8 cellular contexts compared by ENCODE assay signal in the genomic region with DNA sequence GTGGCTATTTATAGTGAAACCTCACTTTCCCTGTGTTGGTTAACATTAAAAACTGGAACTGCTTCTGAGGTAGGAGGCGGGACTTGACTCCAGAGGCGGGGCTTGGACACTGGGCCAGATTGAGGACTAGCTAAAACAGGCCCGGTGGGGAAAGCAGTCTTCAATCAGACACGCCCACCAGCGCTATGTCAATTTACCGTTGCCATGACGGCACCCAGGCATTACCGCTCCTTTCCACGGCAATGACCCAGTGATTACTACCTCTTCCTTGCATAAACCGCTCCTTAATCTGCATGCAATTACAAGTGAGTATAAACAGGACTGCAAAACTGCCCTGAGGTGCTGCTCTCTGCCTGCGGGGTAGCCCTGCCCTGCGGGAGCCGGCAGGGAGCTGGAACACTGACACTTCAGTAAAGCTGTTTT. TPM values are rescaled to one million over a fixed set of nuclear protein-coding genes. Genes with fewer than 3 reads are reported as not detected.
DNase-seq lines count a peak whose midpoint lies in the region; ATAC-seq and TF ChIP-seq lines count a peak whose summit lies in the region.

No MANE protein-coding gene starts in this region.

- peak overlapping the region in 6 of 8 donors; percentile 5 to 82 (median 45) for H3K4me3 Mint-ChIP-seq in naive B cell

- H3K9me3 Mint-ChIP-seq in naive B cell, result no peaks in the 10 kb centered on the region

- H3K36me3 Mint-ChIP-seq in naive B cell, result no peaks in the 10 kb centered on the region

- 12% methylated on average over 13 of the region's 13 CpGs for WGBS in esophagus muscularis mucosa

- H3K27me3 ChIP-seq in HCT116 (ENCODE audit: insufficient read depth, low read length) (0 out of 2 replicates have a peak, but pooled peaks cover 3% of the 10 kb centered on the region), esophagus muscularis mucosa (no peaks in the 10 kb centered on the region)

- no peaks in the 10 kb centered on the region for H4K20me1 ChIP-seq in HCT116 (ENCODE audit: insufficient read depth)

- intact Hi-C loops in HCT116 (cut with micrococcal nuclease), result no loop called here
- intact Hi-C loops in esophagus muscularis mucosa (cut with DNase I), result loop anchor here (10.0 kb wide), 1 partner anchor 48 kb away; no protein-coding TSS in a partner anchor

- peak; percentile 96 for ATAC-seq in HCT116
- peak; percentile 95 to 97 for ATAC-seq in naive B cell (ENCODE audit: low read depth in 2 of 2)
- no peak for ATAC-seq in HG03045 (IDR thresholded peaks at IDR 0.05; ENCODE audit: unreplicated experiment)

- H3K4me2 ChIP-seq in HCT116 (ENCODE audit: low read length), result peak overlapping the region; percentile 52

- H3K9me2 ChIP-seq in HCT116 (ENCODE audit: insufficient read depth), result no peaks in the 10 kb centered on the region

- peak; percentile 61 for DNase-seq in HCT116 (ENCODE audit: low read depth, low spot score)
- peak; percentile 87 for DNase-seq in NCI-H510A treated with DMSO at 0.1 percent for 48 hours (lab: John Stamatoyannopoulos, UW)
- peak; percentile 67 to 73 for DNase-seq in activated CD4-positive, alpha-beta T cell treated with anti-CD3 and anti-CD28 coated beads, Interleukin-2, amount 50 U/mL, for 48 hours
- DNase-seq in esophagus muscularis mucosa (ENCODE audit: extremely low spot score), result peak; percentile 97
- peak; percentile 78 for DNase-seq in naive B cell
- peak; percentile 91 for DNase-seq in stromal cell of bone marrow (ENCODE audit: low read depth)

- H3K4me3 ChIP-seq in HCT116 (replicated peaks in 1 of 2; ENCODE audit: low read depth in 1 of 2, low read length in 2 of 2) (no peak overlapping the region), esophagus muscularis mucosa (peak overlapping the region; percentile 22 to 36 (median 30))

- H3K4me1 Mint-ChIP-seq in naive B cell, result peaks cover 7 to 22% (median 19%) of the 10 kb centered on the region in 3 donors

- H3K27ac ChIP-seq in 22Rv1, result peak overlapping the region; percentile 35
- no peak overlapping the region for H3K27ac ChIP-seq in HCT116 (ENCODE audit: low read depth, low read length)
- H3K27ac ChIP-seq in esophagus muscularis mucosa (replicated peaks in 1 of 4), result peak overlapping the region; percentile 78 to 84 (median 82)

- CTCF ChIA-PET in HCT116 (lab: Charles Lee), result interaction anchor here (1.0 to 1.8 kb wide), 2 partner anchors 11 to 23 kb away, joined by 3 to 16 read pairs; no protein-coding TSS in a partner anchor

- peaks cover 0 to 21% (median 13%) of the 10 kb centered on the region in 3 donors for H3K27me3 Mint-ChIP-seq in naive B cell

- H3K9me3 ChIP-seq in HCT116 (ENCODE audit: control insufficient read depth in 1 of 2, insufficient read depth in 1 of 2, low read depth in 1 of 2, low read length in 2 of 2) (no peaks in the 10 kb centered on the region), esophagus muscularis mucosa (no peaks in the 10 kb centered on the region)

- TF ChIP-seq RAD21 in HCT116 (IDR thresholded peaks at IDR 0.05; ENCODE audit: low read depth), result no peak

- peak overlapping the region; percentile 20 to 88 (median 62) for H3K27ac Mint-ChIP-seq in naive B cell

- H3K36me3 ChIP-seq in HCT116 (ENCODE audit: control insufficient read depth in 1 of 2, insufficient read depth in 2 of 2, low read length in 2 of 2) (no peaks in the 10 kb centered on the region), esophagus muscularis mucosa (no peaks in the 10 kb centered on the region)

- TF ChIP-seq CTCF in 22Rv1 (IDR thresholded peaks at IDR 0.05), result no peak
- no peak for TF ChIP-seq CTCF in HCT116 (IDR thresholded peaks at IDR 0.05 in 2 of 3, conservative IDR thresholded peaks at IDR 0.05 in 1 of 3; ENCODE audit: borderline replicate concordance in 1 of 3, insufficient read depth in 1 of 3, low read depth in 2 of 3, low read length in 2 of 3)
- peak in 1 of 3 experiments; percentile 18 for TF ChIP-seq CTCF in esophagus muscularis mucosa (IDR thresholded peaks at IDR 0.05)

- no peak for TF ChIP-seq EP300 in esophagus muscularis mucosa (IDR thresholded peaks at IDR 0.05)

- H3K9ac ChIP-seq in HCT116 (ENCODE audit: low read length), result no peak overlapping the region

- RAD21 ChIA-PET in HCT116 (lab: Charles Lee; ENCODE audit: low non-redundant PET in 1 of 2, low total read pairs in 2 of 2, uncharacterized antibody in 2 of 2, unreplicated experiment in 2 of 2), result no interaction called here

- POLR2A ChIA-PET in HCT116 (lab: Charles Lee), result no interaction called here

- H2AFZ ChIP-seq in HCT116 (ENCODE audit: low read depth, low read length, poor library complexity, severe bottlenecking), result peak overlapping the region; percentile 82

- BruUV-seq in HCT116 (replicated peaks; lab: Mats Ljungman, UMichigan), result no TSS peak

- TF ChIP-seq POLR2A in HCT116 (IDR thresholded peaks at IDR 0.05; ENCODE audit: borderline replicate concordance, extremely low read depth, insufficient read depth, insufficient read length) (no peak), esophagus muscularis mucosa (IDR thresholded peaks at IDR 0.05; ENCODE audit: low read depth) (no peak)

- H3K4me1 ChIP-seq in HCT116 (ENCODE audit: control insufficient read depth in 1 of 2, insufficient read depth in 2 of 2, low read length in 2 of 2) (peaks cover 6 to 9% of the 10 kb centered on the region in 2 experiments), esophagus muscularis mucosa (peaks cover 27 to 49% (median 43%) of the 10 kb centered on the region in 4 donors)

- H3K79me2 ChIP-seq in HCT116 (ENCODE audit: insufficient read depth, low read length), result no peaks in the 10 kb centered on the region

TF ChIP-seq in HCT116, 20 proteins besides CTCF, POLR2A, EP300 and RAD21:
- TF ChIP-seq SIN3A (IDR thresholded peaks at IDR 0.05; ENCODE audit: low read depth) (no peak), JUND (IDR thresholded peaks at IDR 0.05) (no peak), EZH2phosphoT487 (IDR thresholded peaks at IDR 0.05; ENCODE audit: borderline replicate concordance) (no peak), ELF1 (IDR thresholded peaks at IDR 0.05; ENCODE audit: borderline replicate concordance, low read depth) (no peak), SP1 (IDR thresholded peaks at IDR 0.05; ENCODE audit: low read depth) (no peak), TCF7L2 (IDR thresholded peaks at IDR 0.05; ENCODE audit: borderline replicate concordance, extremely low read depth, insufficient read depth, insufficient read length) (no peak), POLR2AphosphoS5 (IDR thresholded peaks at IDR 0.05; ENCODE audit: low read depth, low read length) (no peak), EGR1 (IDR thresholded peaks at IDR 0.05; ENCODE audit: low read depth) (no peak), ZFX (IDR thresholded peaks at IDR 0.05) (no peak), FOSL1 (IDR thresholded peaks at IDR 0.05; ENCODE audit: low read depth) (no peak), YY1 (IDR thresholded peaks at IDR 0.05; ENCODE audit: extremely low read depth, insufficient replicate concordance, low read depth, low read length) (no peak), CEBPB (IDR thresholded peaks at IDR 0.05; ENCODE audit: low read depth) (no peak)
- TF ChIP-seq, protein P1, sequence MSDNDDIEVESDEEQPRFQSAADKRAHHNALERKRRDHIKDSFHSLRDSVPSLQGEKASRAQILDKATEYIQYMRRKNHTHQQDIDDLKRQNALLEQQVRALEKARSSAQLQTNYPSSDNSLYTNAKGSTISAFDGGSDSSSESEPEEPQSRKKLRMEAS (IDR thresholded peaks at IDR 0.05), result no peak
- TF ChIP-seq, protein P2, sequence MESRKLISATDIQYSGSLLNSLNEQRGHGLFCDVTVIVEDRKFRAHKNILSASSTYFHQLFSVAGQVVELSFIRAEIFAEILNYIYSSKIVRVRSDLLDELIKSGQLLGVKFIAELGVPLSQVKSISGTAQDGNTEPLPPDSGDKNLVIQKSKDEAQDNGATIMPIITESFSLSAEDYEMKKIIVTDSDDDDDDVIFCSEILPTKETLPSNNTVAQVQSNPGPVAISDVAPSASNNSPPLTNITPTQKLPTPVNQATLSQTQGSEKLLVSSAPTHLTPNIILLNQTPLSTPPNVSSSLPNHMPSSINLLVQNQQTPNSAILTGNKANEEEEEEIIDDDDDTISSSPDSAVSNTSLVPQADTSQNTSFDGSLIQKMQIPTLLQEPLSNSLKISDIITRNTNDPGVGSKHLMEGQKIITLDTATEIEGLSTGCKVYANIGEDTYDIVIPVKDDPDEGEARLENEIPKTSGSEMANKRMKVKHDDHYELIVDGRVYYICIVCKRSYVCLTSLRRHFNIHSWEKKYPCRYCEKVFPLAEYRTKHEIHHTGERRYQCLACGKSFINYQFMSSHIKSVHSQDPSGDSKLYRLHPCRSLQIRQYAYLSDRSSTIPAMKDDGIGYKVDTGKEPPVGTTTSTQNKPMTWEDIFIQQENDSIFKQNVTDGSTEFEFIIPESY (IDR thresholded peaks at IDR 0.05; ENCODE audit: extremely low read depth, insufficient replicate concordance, low read length), result no peak

RNA-seq across cellular contexts. Expression of gene LRRFIP1, which starts 35.3 kb away (rescaled TPM):
- total RNA-seq in HCT116 (2021; ENCODE audit: unreplicated experiment) (76.9 TPM), esophagus muscularis mucosa (100 to 1,000 TPM; 142 to 213 (median 191) TPM)
- 55.4 and 60.6 TPM in 2 replicates for polyA plus RNA-seq in HCT116 (2012)
- 10 to 100 TPM; 45.8 to 88.7 (median 68.2) TPM for polyA plus RNA-seq in naive B cell (ENCODE audit: low read depth in 6 of 6)

Comparison
In these comparisons a context has a peak if more than half of its experiments do, and no peak if none do; other contexts are left out.
1. H3K4me3 ChIP-seq: peak in esophagus muscularis mucosa (4 of 4); none in HCT116 (0 of 2).
2. Peak in every context shown above with its lines, with median percentiles within 50 percentile points of each other: DNase-seq.